ENCODE assay signal across 2 cellular contexts in genomic region chr10:22779331-22780019, GRCh38.
A peak's percentile ranks its signal among the peaks of the same experiment; 100 is the strongest.
TF ChIP-seq lines count a peak whose summit lies in the region.

No MANE protein-coding gene starts in this region.

TF ChIP-seq in K562, 482 proteins besides CTCF, POLR2A, EP300 and RAD21 (continued from another document):
- TF ChIP-seq RCOR1 (IDR thresholded peaks at IDR 0.05; ENCODE audit: borderline replicate concordance in 1 of 2, low read depth in 2 of 2, low read length in 2 of 2) (0 out of 4 replicates have a peak, but pooled peaks of 1 of the 2 experiments have one; percentile 36), CHD4 (IDR thresholded peaks at IDR 0.05; ENCODE audit: insufficient read depth, insufficient replicate concordance, low read depth, low read length, poor library complexity, severe bottlenecking) (peak; percentile 58), MEIS2 (IDR thresholded peaks at IDR 0.05; ENCODE audit: partially characterized antibody) (no peak), BCOR (IDR thresholded peaks at IDR 0.05) (peak; percentile 85), NCOA1 (IDR thresholded peaks at IDR 0.05; ENCODE audit: low read depth) (no peak), ESRRA (IDR thresholded peaks at IDR 0.05; ENCODE audit: borderline replicate concordance, low read depth) (peak; percentile 59; the same call in 1 of the 2 replicates), THRAP3 (IDR thresholded peaks at IDR 0.05; ENCODE audit: borderline replicate concordance) (no peak)

TF ChIP-seq in liver, 16 proteins besides CTCF, POLR2A, EP300 and RAD21:
- no peak for TF ChIP-seq REST (IDR thresholded peaks at IDR 0.05)
- TF ChIP-seq HNF4G (IDR thresholded peaks at IDR 0.05) = no peak
- TF ChIP-seq YY1 (IDR thresholded peaks at IDR 0.05) = no peak
- no peak for TF ChIP-seq JUND (IDR thresholded peaks at IDR 0.05)
- TF ChIP-seq SP1 (IDR thresholded peaks at IDR 0.05) = peak; percentile 59
- no peak for TF ChIP-seq EGR1 (IDR thresholded peaks at IDR 0.05; ENCODE audit: low read depth in 2 of 2)
- no peak for TF ChIP-seq GABPA (IDR thresholded peaks at IDR 0.05 in 1 of 2, conservative IDR thresholded peaks at IDR 0.05 in 1 of 2)
- TF ChIP-seq RXRA (IDR thresholded peaks at IDR 0.05) = peak in 1 of 2 donors; percentile 48
- no peak for TF ChIP-seq TAF1 (conservative IDR thresholded peaks at IDR 0.05)
- no peak for TF ChIP-seq ATF3 (IDR thresholded peaks at IDR 0.05)
- no peak for TF ChIP-seq MAX (IDR thresholded peaks at IDR 0.05)
- peak; percentile 56 to 71 for TF ChIP-seq HNF4A (conservative IDR thresholded peaks at IDR 0.05)
- no peak for TF ChIP-seq ZBTB33 (IDR thresholded peaks at IDR 0.05)
- no peak for TF ChIP-seq FOXA2 (IDR thresholded peaks at IDR 0.05)
- no peak for TF ChIP-seq NR2F2 (IDR thresholded peaks at IDR 0.05)
- TF ChIP-seq FOXA1 (IDR thresholded peaks at IDR 0.05) = no peak
